21 cellular contexts compared by ENCODE assay signal in genomic region chr9:69431203-69431602, GRCh38.
"Had no signal": no experiment of that assay in that cellular context is flagged by ENCODE, and none has a peak within 500 bp of the region (broad histone marks: within the 10 kb centered on the region; RNA-seq: fewer than 3 reads in every experiment).

No MANE protein-coding gene starts in this region.

- H3K4me3 Mint-ChIP-seq: immature natural killer cell had no signal

- H3K36me3 Mint-ChIP-seq: immature natural killer cell had no signal

- H3K36me3 ChIP-seq: esophagus muscularis mucosa, heart left ventricle, left ventricle myocardium inferior, lower lobe of right lung had no signal

- H3K27ac ChIP-seq: coronary artery, dorsolateral prefrontal cortex, esophagus muscularis mucosa, foreskin keratinocyte, gastroesophageal sphincter, heart left ventricle, hepatocyte, left ventricle myocardium inferior, lower lobe of right lung had no signal

- H3K27ac Mint-ChIP-seq: immature natural killer cell had no signal

- H2AFZ ChIP-seq: hepatocyte had no signal

- H3K27me3 ChIP-seq: dorsolateral prefrontal cortex, esophagus muscularis mucosa, foreskin keratinocyte, gastroesophageal sphincter, heart left ventricle, hepatocyte had no signal

- H3K4me1 Mint-ChIP-seq: immature natural killer cell had no signal

- H3K9me3 ChIP-seq: esophagus muscularis mucosa, gastroesophageal sphincter, lower lobe of right lung had no signal

- H3K4me2 ChIP-seq: hepatocyte had no signal

- H3K79me2 ChIP-seq: hepatocyte had no signal

- H3K4me1 ChIP-seq: esophagus muscularis mucosa, gastroesophageal sphincter, heart left ventricle, left ventricle myocardium inferior, lower lobe of right lung had no signal

- H3K4me3 ChIP-seq: coronary artery, dorsolateral prefrontal cortex, esophagus muscularis mucosa, gastroesophageal sphincter, heart left ventricle, hepatocyte, left ventricle myocardium inferior, lower lobe of right lung had no signal

- DNase-seq: dermis blood vessel endothelial cell; dorsolateral prefrontal cortex; effector CD4-positive, alpha-beta T cell; effector memory CD4-positive, alpha-beta T cell; heart left ventricle; hypothalamus; immature natural killer cell; islet precursor cell; kidney; kidney glomerular epithelial cell; left ventricle myocardium inferior; lower lobe of right lung; mesenchymal stem cell; midbrain had no signal

- ATAC-seq: gastroesophageal sphincter, heart left ventricle, left colon, left lobe of liver had no signal
